Comparison of ENCODE assay signal across 30 cellular contexts in the genomic region with DNA sequence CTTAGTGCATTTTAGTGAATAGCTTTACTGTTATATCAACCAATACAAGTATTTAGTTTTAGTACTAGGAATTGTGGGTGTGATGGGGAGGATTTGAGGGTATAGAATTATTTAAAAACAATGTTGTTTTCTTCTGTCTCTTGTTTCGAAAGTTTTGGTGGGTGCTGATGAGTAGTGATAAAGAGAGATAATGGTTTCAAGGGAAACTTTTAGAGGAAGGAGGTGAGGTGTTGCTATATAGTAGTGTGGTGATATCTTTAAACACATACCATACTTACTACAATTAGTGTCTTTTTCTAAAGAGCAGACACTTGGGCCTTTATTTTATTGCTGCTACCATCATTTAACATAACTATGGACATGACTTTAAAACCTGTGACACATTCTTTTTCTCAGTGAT. TPM values are rescaled to one million over a fixed set of nuclear protein-coding genes. Genes with fewer than 3 reads are reported as not detected.
"Had no signal": no experiment of that assay in that cellular context is flagged by ENCODE, and none has a peak within 500 bp of the region (broad histone marks: within the 10 kb centered on the region; RNA-seq: fewer than 3 reads in every experiment).

No MANE protein-coding gene starts in this region.

- H3K27ac Mint-ChIP-seq: dendritic cell treated with granulocyte-macrophage colony-stimulating factor and Interleukin-4, amounts not matched to agents 40 ng/mL and 50 ng/mL, for 4 days; endodermal cell; stimulated activated effector memory CD8-positive, alpha-beta T cell treated with anti-CD3 and anti-CD28 coated beads, Interleukin-12 subunit alpha, Interleukin-12 subunit beta, amount 100 ng/mL, for 72 hours had no signal

- H3K4me1 Mint-ChIP-seq: endodermal cell; naive thymus-derived CD8-positive, alpha-beta T cell; stimulated activated effector memory CD8-positive, alpha-beta T cell treated with anti-CD3 and anti-CD28 coated beads, Interleukin-12 subunit alpha, Interleukin-12 subunit beta, amount 100 ng/mL, for 72 hours had no signal

- H3K27me3 Mint-ChIP-seq: dendritic cell treated with granulocyte-macrophage colony-stimulating factor and Interleukin-4, amounts not matched to agents 40 ng/mL and 50 ng/mL, for 4 days; naive thymus-derived CD8-positive, alpha-beta T cell had no signal

- H3K4me3 Mint-ChIP-seq: dendritic cell treated with granulocyte-macrophage colony-stimulating factor and Interleukin-4, amounts not matched to agents 40 ng/mL and 50 ng/mL, for 4 days; endodermal cell; naive thymus-derived CD8-positive, alpha-beta T cell; stimulated activated effector memory CD8-positive, alpha-beta T cell treated with anti-CD3 and anti-CD28 coated beads, Interleukin-12 subunit alpha, Interleukin-12 subunit beta, amount 100 ng/mL, for 72 hours had no signal

- ATAC-seq: esophagus mucosa; gastrocnemius medialis; heart right ventricle; left cardiac atrium; left lung; naive thymus-derived CD8-positive, alpha-beta T cell; psoas muscle; right cardiac atrium; stimulated activated effector memory CD8-positive, alpha-beta T cell treated with anti-CD3 and anti-CD28 coated beads, Interleukin-12 subunit alpha, Interleukin-12 subunit beta, amount 100 ng/mL, for 72 hours; stimulated activated naive CD8-positive, alpha-beta T cell treated with anti-CD3 and anti-CD28 coated beads, Interleukin-15, Interleukin-2, amounts not matched to agents 100 U/mL and 50 U/mL, for 24 hours had no signal

- DNase-seq: effector CD8-positive, alpha-beta T cell; endodermal cell; foreskin fibroblast; gastrocnemius medialis; heart right ventricle; hippocampal formation; left cardiac atrium; left lung; mesenchymal stem cell; midbrain; naive thymus-derived CD8-positive, alpha-beta T cell; occipital lobe; ovary; posterior cingulate gyrus; psoas muscle; right cardiac atrium; sigmoid colon; stimulated activated CD4-positive, alpha-beta T cell treated with anti-CD3 and anti-CD28 coated beads, Interleukin-2, amount 100 ng/mL, for 24 hours; stimulated activated CD4-positive, alpha-beta T cell treated with anti-CD3 and anti-CD28 coated beads, Interleukin-4, amount 100 ng/mL, for 24 hours; stimulated activated naive CD8-positive, alpha-beta T cell treated with anti-CD3 and anti-CD28 coated beads, Interleukin-15, Interleukin-2, amounts not matched to agents 100 U/mL and 50 U/mL, for 24 hours; substantia nigra; testis; upper lobe of left lung had no signal

- H3K9me3 Mint-ChIP-seq: dendritic cell treated with granulocyte-macrophage colony-stimulating factor and Interleukin-4, amounts not matched to agents 40 ng/mL and 50 ng/mL, for 4 days; endodermal cell; naive thymus-derived CD8-positive, alpha-beta T cell; stimulated activated effector memory CD8-positive, alpha-beta T cell treated with anti-CD3 and anti-CD28 coated beads, Interleukin-12 subunit alpha, Interleukin-12 subunit beta, amount 100 ng/mL, for 72 hours had no signal

RNA-seq across cellular contexts. Expression of a gene that starts 23.5 kb away (rescaled TPM):
- total RNA-seq: gastrocnemius medialis; kidney epithelial cell; left cardiac atrium; lung microvascular endothelial cell; mucosa of gallbladder; naive thymus-derived CD8-positive, alpha-beta T cell; occipital lobe; ovary; right cardiac atrium; skeletal muscle tissue had no signal
